8 cellular contexts compared by ENCODE assay signal in genomic region chrX:110418220-110418856, GRCh38. TPM values are rescaled to one million over a fixed set of nuclear protein-coding genes. Genes with fewer than 3 reads are reported as not detected.
DNase-seq lines count a peak whose midpoint lies in the region; ATAC-seq and TF ChIP-seq lines count a peak whose summit lies in the region.

No MANE protein-coding gene starts in this region.

- no peaks in the 10 kb centered on the region for H4K20me1 ChIP-seq in smooth muscle cell (ENCODE audit: low read depth)

- DNase-seq in NCI-H146 (lab: John Stamatoyannopoulos, UW) (peak; percentile 26), NCI-H146 treated with DMSO at 0.1 percent for 48 hours (lab: John Stamatoyannopoulos, UW; ENCODE audit: unreplicated experiment) (no peak), Panc1 (ENCODE audit: low read depth, low spot score) (no peak), globus pallidus (ENCODE audit: low spot score) (peak; percentile 28), smooth muscle cell (lab: John Stamatoyannopoulos, UW; ENCODE audit: unreplicated experiment) (no peak), gastrocnemius medialis (no peak)

- H3K27me3 ChIP-seq in Panc1 (ENCODE audit: control insufficient read depth, insufficient read depth, low read length) (peaks cover 3% of the 10 kb centered on the region; the same call in 1 of the 2 replicates), smooth muscle cell (ENCODE audit: low read depth) (no peaks in the 10 kb centered on the region), gastrocnemius medialis (no peaks in the 10 kb centered on the region)

- intact Hi-C loops in Panc1 (cut with micrococcal nuclease; ENCODE audit: unreplicated experiment) (no loop called here), gastrocnemius medialis (cut with DNase I; ENCODE audit: low total_unique reads) (no loop called here)

- no peaks in the 10 kb centered on the region for H3K4me1 ChIP-seq in Panc1 (ENCODE audit: control insufficient read depth, insufficient read depth, low read length)
- peaks cover 6% of the 10 kb centered on the region for H3K4me1 ChIP-seq in smooth muscle cell (ENCODE audit: low read depth)
- no peaks in the 10 kb centered on the region for H3K4me1 ChIP-seq in gastrocnemius medialis

- POLR2A ChIA-PET in Panc1 (lab: Charles Lee), result no interaction called here

- in situ Hi-C loops in Panc1 (cut with HindIII; ENCODE audit: low pct_unique_long_range_greater_than_20kb, low sequenced_read_pairs) (no loop called here), gastrocnemius medialis (cut with MboI; ENCODE audit: low sequenced_read_pairs in 4 of 4) (loop anchor here (25.0 kb wide), 1 partner anchor 506 kb away; no protein-coding TSS in a partner anchor)

- ATAC-seq in Panc1, result peak; percentile 78
- no peak for ATAC-seq in GM21723 (IDR thresholded peaks at IDR 0.05; ENCODE audit: unreplicated experiment)
- no peak for ATAC-seq in HG02840 (IDR thresholded peaks at IDR 0.05; ENCODE audit: low FRiP score, unreplicated experiment)
- no peak for ATAC-seq in gastrocnemius medialis

- no peak overlapping the region for H3K27ac ChIP-seq in Panc1 (ENCODE audit: low read length)
- peak overlapping the region; percentile 90 for H3K27ac ChIP-seq in smooth muscle cell (ENCODE audit: low read depth)
- no peak overlapping the region for H3K27ac ChIP-seq in gastrocnemius medialis

- H3F3A ChIP-seq in smooth muscle cell (ENCODE audit: low read depth), result no peaks in the 10 kb centered on the region

- no peak for TF ChIP-seq POLR2A in gastrocnemius medialis (IDR thresholded peaks at IDR 0.05)

- TF ChIP-seq CTCF in Panc1 (IDR thresholded peaks at IDR 0.05) (peak; percentile 68), smooth muscle cell (IDR thresholded peaks at IDR 0.05; ENCODE audit: borderline replicate concordance, insufficient read depth, poor library complexity, severe bottlenecking) (peak; percentile 41), gastrocnemius medialis (IDR thresholded peaks at IDR 0.05 in 4 of 5, conservative IDR thresholded peaks at IDR 0.05 in 1 of 5) (no peak)

- H3K9ac ChIP-seq in smooth muscle cell (ENCODE audit: low read depth), result peak overlapping the region; percentile 42

- H3K36me3 ChIP-seq in Panc1 (ENCODE audit: control insufficient read depth, insufficient read depth, low read length) (no peaks in the 10 kb centered on the region), smooth muscle cell (ENCODE audit: low read depth) (no peaks in the 10 kb centered on the region), gastrocnemius medialis (no peaks in the 10 kb centered on the region)

- WGBS in smooth muscle cell (ENCODE audit: low lambda C conversion rate), result 33% methylated on average over 13 of the region's 13 CpGs

- CTCF ChIA-PET in Panc1 (lab: Charles Lee), result interaction anchor here (0.7 to 1.3 kb wide), 3 partner anchors 23 to 429 kb away, joined by 3 to 5 read pairs (median 3); no protein-coding TSS in a partner anchor

- H3K4me2 ChIP-seq in smooth muscle cell, result peak overlapping the region; percentile 75

- no TSS peak for BruUV-seq in Panc1 (replicated peaks; lab: Mats Ljungman, UMichigan)

- H3K4me3 ChIP-seq in Panc1 (ENCODE audit: low read depth in 2 of 2, low read length in 2 of 2), result no peak overlapping the region
- H3K4me3 ChIP-seq in smooth muscle cell, result peak overlapping the region; percentile 28
- no peak overlapping the region for H3K4me3 ChIP-seq in gastrocnemius medialis

- H3K79me2 ChIP-seq in smooth muscle cell (ENCODE audit: low read depth), result no peaks in the 10 kb centered on the region

- H2AFZ ChIP-seq in smooth muscle cell (ENCODE audit: low read depth), result no peak overlapping the region

- H3K9me3 ChIP-seq in Panc1 (ENCODE audit: control insufficient read depth, insufficient read depth, low read depth, low read length) (no peaks in the 10 kb centered on the region), smooth muscle cell (replicated peaks; ENCODE audit: low read depth) (no peaks in the 10 kb centered on the region), gastrocnemius medialis (no peaks in the 10 kb centered on the region)

RNA-seq across cellular contexts. Expression of gene RTL9, which starts 59.7 kb away (rescaled TPM):
- not detected for total RNA-seq in Panc1 (2021; ENCODE audit: unreplicated experiment)
- not detected for polyA plus RNA-seq in Panc1 (2012; ENCODE audit: insufficient read length)
- total RNA-seq in smooth muscle cell, result 0.18 and 0.49 TPM in 2 replicates
- polyA plus RNA-seq in smooth muscle cell, result 0.21 TPM in 1 of 2 replicates, not detected in the other
- under 1 TPM in 2 of 4 donors, not detected in 2; 0.07 to 0.29 TPM for total RNA-seq in gastrocnemius medialis

Comparison
In these comparisons a context has a peak if more than half of its experiments do, and no peak if none do; other contexts are left out.
1. DNase-seq: peak in NCI-H146 (single experiment) and globus pallidus (single experiment); none in NCI-H146 treated with DMSO at 0.1 percent for 48 hours (single experiment), Panc1 (single experiment), smooth muscle cell (single experiment) and gastrocnemius medialis (0 of 2).
2. CTCF ChIP-seq: peak in Panc1 (single experiment) and smooth muscle cell (single experiment); none in gastrocnemius medialis (0 of 5).